Comparison of ENCODE assay signal across 8 cellular contexts in genomic region chr12:50504798-50505385, GRCh38. TPM values are rescaled to one million over a fixed set of nuclear protein-coding genes. Genes with fewer than 3 reads are reported as not detected.
DNase-seq lines count a peak whose midpoint lies in the region; ATAC-seq and TF ChIP-seq lines count a peak whose summit lies in the region.

Gene DIP2B, plus strand, starts transcription at chr12:50504985. Its CDS starts 156 bp downstream, at chr12:50505141.

- H3K27me3 Mint-ChIP-seq in activated T-helper 2 cell treated with anti-CD3 and anti-CD28 coated beads, Interferon-gamma antibody, Interleukin-2, Interleukin-4, amounts not matched to agents 10 μg/mL and 5 μg/mL and 100 μg/mL, durations not matched to agents 14 hours and 24 hours and 36 hours (ENCODE audit: low read depth): no peaks in the 10 kb centered on the region
- H3K27me3 Mint-ChIP-seq in natural killer cell (ENCODE audit: low read depth in 2 of 2): no peaks in the 10 kb centered on the region

- TF ChIP-seq CTCF in LNCaP clone FGC (IDR thresholded peaks at IDR 0.05; ENCODE audit: control insufficient read depth, extremely low read depth, insufficient read depth) (peak; percentile 96), natural killer cell (IDR thresholded peaks at IDR 0.05) (peak; percentile 88)

- intact Hi-C loops in activated T-helper 2 cell treated with anti-CD3 and anti-CD28 coated beads, Interferon-gamma antibody, Interleukin-2, Interleukin-4, amounts not matched to agents 10 μg/mL and 5 μg/mL and 100 μg/mL, durations not matched to agents 14 hours and 24 hours and 36 hours (cut with micrococcal nuclease): loop anchor here (1.0 to 10.0 kb wide), 5 partner anchors 92 to 520 kb away; partner anchors contain the start of genes ATF1 and SLC11A2
- intact Hi-C loops in natural killer cell (cut with micrococcal nuclease): loop anchor here (1.0 to 10.0 kb wide), 4 partner anchors 28 to 667 kb away; partner anchors contain the start of gene TFCP2

- peak within 1 kb of the TSS; percentile 93 for H3K27ac Mint-ChIP-seq in activated T-helper 2 cell treated with anti-CD3 and anti-CD28 coated beads, Interferon-gamma antibody, Interleukin-2, Interleukin-4, amounts not matched to agents 10 μg/mL and 5 μg/mL and 100 μg/mL, durations not matched to agents 14 hours and 24 hours and 36 hours
- peak within 1 kb of the TSS; percentile 80 to 92 for H3K27ac Mint-ChIP-seq in natural killer cell

- peak within 1 kb of the TSS; percentile 78 for H3K4me3 ChIP-seq in LNCaP clone FGC (ENCODE audit: low read depth, low read length)

- peak within 1 kb of the TSS; percentile 96 for H3K4me3 Mint-ChIP-seq in activated T-helper 2 cell treated with anti-CD3 and anti-CD28 coated beads, Interferon-gamma antibody, Interleukin-2, Interleukin-4, amounts not matched to agents 10 μg/mL and 5 μg/mL and 100 μg/mL, durations not matched to agents 14 hours and 24 hours and 36 hours (ENCODE audit: low read depth)
- H3K4me3 Mint-ChIP-seq in natural killer cell: peak within 1 kb of the TSS; percentile 93

- peaks cover 9% of the 10 kb centered on the region for H3K9me3 Mint-ChIP-seq in activated T-helper 2 cell treated with anti-CD3 and anti-CD28 coated beads, Interferon-gamma antibody, Interleukin-2, Interleukin-4, amounts not matched to agents 10 μg/mL and 5 μg/mL and 100 μg/mL, durations not matched to agents 14 hours and 24 hours and 36 hours
- H3K9me3 Mint-ChIP-seq in natural killer cell: no peaks in the 10 kb centered on the region

- peak; percentile 93 to 98 (median 93) for ATAC-seq in natural killer cell

- peaks cover 8% of the 10 kb centered on the region for H3K36me3 Mint-ChIP-seq in activated T-helper 2 cell treated with anti-CD3 and anti-CD28 coated beads, Interferon-gamma antibody, Interleukin-2, Interleukin-4, amounts not matched to agents 10 μg/mL and 5 μg/mL and 100 μg/mL, durations not matched to agents 14 hours and 24 hours and 36 hours (ENCODE audit: low read depth)
- no peaks in the 10 kb centered on the region for H3K36me3 Mint-ChIP-seq in natural killer cell

- peaks cover 45% of the 10 kb centered on the region for H3K4me1 Mint-ChIP-seq in activated T-helper 2 cell treated with anti-CD3 and anti-CD28 coated beads, Interferon-gamma antibody, Interleukin-2, Interleukin-4, amounts not matched to agents 10 μg/mL and 5 μg/mL and 100 μg/mL, durations not matched to agents 14 hours and 24 hours and 36 hours (ENCODE audit: low read depth)
- peaks cover 46 to 50% of the 10 kb centered on the region in 2 donors for H3K4me1 Mint-ChIP-seq in natural killer cell

- DNase-seq in EH (ENCODE audit: low read depth) (peak; percentile 93), GOT3 (lab: John Stamatoyannopoulos, UW) (peak; percentile 77), LNCaP clone FGC (ENCODE audit: low read depth) (peak; percentile 59), RPMI8226 (peak; percentile 94), fibroblast of peridontal ligament (ENCODE audit: extremely low read depth) (peak; percentile 86), natural killer cell (peak; percentile 94)
- peak; percentile 92 for DNase-seq in activated T-helper 2 cell treated with anti-CD3 and anti-CD28 coated beads, Interferon-gamma antibody, Interleukin-2, Interleukin-4, amounts not matched to agents 10 μg/mL and 5 μg/mL and 100 μg/mL, durations not matched to agents 14 hours and 24 hours and 36 hours (ENCODE audit: low spot score)
- DNase-seq in stimulated activated naive CD4-positive, alpha-beta T cell (lab: John Stamatoyannopoulos, UW): peak; percentile 89 to 95 (median 92)

RNA-seq across cellular contexts. Expression of gene DIP2B, which starts in this region (rescaled TPM):
- total RNA-seq in activated T-helper 2 cell treated with anti-CD3 and anti-CD28 coated beads, Interferon-gamma antibody, Interleukin-2, Interleukin-4, amounts not matched to agents 10 μg/mL and 5 μg/mL and 100 μg/mL, durations not matched to agents 14 hours and 24 hours and 36 hours: 27.4 and 29.1 TPM in 2 replicates
- total RNA-seq in natural killer cell: 10 to 100 TPM; 17.2 to 23.2 (median 22.2) TPM

Comparison
In these comparisons a context has a peak if more than half of its experiments do, and no peak if none do; other contexts are left out.
1. Peak in every context shown above with its lines: DNase-seq, ATAC-seq and H3K4me3 ChIP-seq.